ENCODE assay signal across 1 cellular context in genomic region chr3:70096376-70097055, GRCh38.
TF ChIP-seq lines count a peak whose summit lies in the region.

No MANE protein-coding gene starts in this region.

TF ChIP-seq in GM12878, 131 proteins besides CTCF, POLR2A, EP300 and RAD21 (continued from another document):
- TF ChIP-seq MTA3 (IDR thresholded peaks at IDR 0.05; ENCODE audit: borderline replicate concordance, low read length) (no peak), ELK1 (IDR thresholded peaks at IDR 0.05; ENCODE audit: low read depth, low read length) (no peak), TCF3 (IDR thresholded peaks at IDR 0.05; ENCODE audit: borderline replicate concordance, insufficient read depth, low read depth, low read length) (no peak), SUPT20H (IDR thresholded peaks at IDR 0.05; ENCODE audit: borderline replicate concordance, control insufficient read depth, low read depth, low read length) (no peak), MEF2A (IDR thresholded peaks at IDR 0.05; ENCODE audit: insufficient read depth, low read depth, low read length) (peak; percentile 67; the same call in 1 of the 2 replicates), STAT3 (IDR thresholded peaks at IDR 0.05; ENCODE audit: low read depth, low read length) (no peak), RCOR1 (conservative IDR thresholded peaks at IDR 0.05; ENCODE audit: low read depth, low read length) (no peak), ZBTB11 (CRISPR knock-in tag; IDR thresholded peaks at IDR 0.05) (no peak), NFIC (IDR thresholded peaks at IDR 0.05; ENCODE audit: low read depth, low read length) (peak; percentile 55), CREM (IDR thresholded peaks at IDR 0.05; ENCODE audit: low read depth) (no peak), ATF7 (IDR thresholded peaks at IDR 0.05; ENCODE audit: low read depth) (no peak), PML (IDR thresholded peaks at IDR 0.05; ENCODE audit: low read length) (no peak), CBX3 (IDR thresholded peaks at IDR 0.05; ENCODE audit: borderline replicate concordance, low read depth) (no peak), RUNX3 (IDR thresholded peaks at IDR 0.05; ENCODE audit: low read length) (peak; percentile 57), ESRRA (IDR thresholded peaks at IDR 0.05; ENCODE audit: low read length) (no peak), POU2F2 (IDR thresholded peaks at IDR 0.05; ENCODE audit: borderline replicate concordance, low read depth, low read length) (no peak), NKRF (conservative IDR thresholded peaks at IDR 0.05) (no peak), CHD2 (IDR thresholded peaks at IDR 0.05; ENCODE audit: borderline replicate concordance, low read depth, low read length) (no peak), SRF (IDR thresholded peaks at IDR 0.05; ENCODE audit: low read depth in 2 of 2, low read length in 2 of 2) (no peak), TCF7 (IDR thresholded peaks at IDR 0.05; ENCODE audit: borderline replicate concordance) (no peak), ZBTB40 (IDR thresholded peaks at IDR 0.05; ENCODE audit: borderline replicate concordance) (no peak), PKNOX1 (IDR thresholded peaks at IDR 0.05) (no peak), MEF2B (IDR thresholded peaks at IDR 0.05; ENCODE audit: partially characterized antibody, poor library complexity, severe bottlenecking) (peak; percentile 32), SIX5 (IDR thresholded peaks at IDR 0.05; ENCODE audit: low read depth, low read length, severe bottlenecking) (no peak), TAF1 (IDR thresholded peaks at IDR 0.05; ENCODE audit: borderline replicate concordance, low read depth, low read length) (no peak), NFXL1 (IDR thresholded peaks at IDR 0.05; ENCODE audit: borderline replicate concordance) (no peak), PBX3 (IDR thresholded peaks at IDR 0.05; ENCODE audit: insufficient replicate concordance, low read depth, low read length) (no peak), ZBED1 (IDR thresholded peaks at IDR 0.05; ENCODE audit: borderline replicate concordance) (no peak), POLR2AphosphoS5 (IDR thresholded peaks at IDR 0.05; ENCODE audit: low read length) (no peak), MYC (IDR thresholded peaks at IDR 0.05; ENCODE audit: insufficient read depth, insufficient read length, insufficient replicate concordance, low read length, severe bottlenecking) (no peak), WRNIP1 (IDR thresholded peaks at IDR 0.05; ENCODE audit: borderline replicate concordance, low read depth, low read length) (no peak), E2F8 (IDR thresholded peaks at IDR 0.05; ENCODE audit: low read depth, partially characterized antibody) (no peak), FOXM1 (IDR thresholded peaks at IDR 0.05; ENCODE audit: low read depth, low read length) (no peak), ZNF274 (IDR thresholded peaks at IDR 0.05; ENCODE audit: insufficient read depth, insufficient read length) (no peak), JUNB (IDR thresholded peaks at IDR 0.05) (peak; percentile 84), USF1 (IDR thresholded peaks at IDR 0.05; ENCODE audit: borderline replicate concordance, extremely low read length, insufficient read depth, low read depth, low read length) (no peak), NR2C1 (IDR thresholded peaks at IDR 0.05) (no peak), DPF2 (IDR thresholded peaks at IDR 0.05) (no peak), ZZZ3 (IDR thresholded peaks at IDR 0.05; ENCODE audit: control insufficient read depth, insufficient read length, low read depth) (no peak), ETV6 (conservative IDR thresholded peaks at IDR 0.05 in 1 of 2, IDR thresholded peaks at IDR 0.05 in 1 of 2; ENCODE audit: borderline replicate concordance in 1 of 2, low read depth in 1 of 2) (peak in 1 of 2 experiments; percentile 27; a peak in 1 of 4 replicates), BACH1 (IDR thresholded peaks at IDR 0.05; ENCODE audit: borderline replicate concordance) (no peak), CHD4 (IDR thresholded peaks at IDR 0.05) (no peak), ASH2L (IDR thresholded peaks at IDR 0.05; ENCODE audit: borderline replicate concordance, low read depth) (no peak), PAX5 (IDR thresholded peaks at IDR 0.05; ENCODE audit: borderline replicate concordance, low read depth, low read length) (no peak)
